ENCODE assay signal across 10 cellular contexts in the genomic region with DNA sequence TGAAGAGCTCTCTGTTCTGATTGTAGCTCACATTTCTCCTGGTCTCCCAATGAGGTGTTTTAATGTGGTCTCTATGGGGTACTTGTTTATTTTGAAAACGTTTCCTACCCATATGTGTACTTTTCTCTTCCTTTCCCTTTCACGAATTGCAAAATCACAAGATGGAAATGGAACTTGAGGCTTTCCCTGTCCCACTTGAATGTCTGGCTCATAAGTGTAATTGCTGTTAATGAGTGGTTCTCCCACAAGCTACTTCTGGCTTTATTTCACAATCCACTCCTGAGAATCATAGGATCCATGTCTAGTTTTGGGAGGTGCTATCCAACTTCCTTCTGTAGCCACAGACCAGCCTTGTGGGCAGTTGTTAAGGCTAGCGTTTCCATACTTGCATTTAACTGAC.
DNase-seq lines count a peak whose midpoint lies in the region; TF ChIP-seq lines count a peak whose summit lies in the region.
"Had no signal": no experiment of that assay in that cellular context is flagged by ENCODE, and none has a peak within 500 bp of the region (broad histone marks: within the 10 kb centered on the region; RNA-seq: fewer than 3 reads in every experiment).

No MANE protein-coding gene starts in this region.

- DNase-seq in DMS53 (lab: John Stamatoyannopoulos, UW) (peak; percentile 36), DMS53 treated with DMSO at 0.1 percent for 48 hours (lab: John Stamatoyannopoulos, UW; ENCODE audit: unreplicated experiment) (no peak), NCI-H69 (lab: John Stamatoyannopoulos, UW) (peak; percentile 82), epithelial cell of proximal tubule (ENCODE audit: low read depth) (peak; percentile 89), sigmoid colon (no peak), HUDEP-2 (lab: John Stamatoyannopoulos, UW; ENCODE audit: unreplicated experiment in 76 of 76) (no peak), esophagus squamous epithelium (lab: John Stamatoyannopoulos, UW) (no peak), GM19238 (ENCODE audit: insufficient read length, low spot score) (no peak)
- DNase-seq: 8988T had no signal

- H3K4me3 ChIP-seq in epithelial cell of proximal tubule (ENCODE audit: low read depth, low read length) (no peak overlapping the region), sigmoid colon (no peak overlapping the region), esophagus squamous epithelium (no peak overlapping the region)
- H3K4me3 ChIP-seq: GM12878 had no signal

- peaks cover 0 to 30% (median 15%) of the 10 kb centered on the region in 4 donors for H3K4me1 ChIP-seq in sigmoid colon
- peaks cover 0 to 18% (median 9%) of the 10 kb centered on the region in 3 donors for H3K4me1 ChIP-seq in esophagus squamous epithelium

- no peak for TF ChIP-seq POLR2A in sigmoid colon (IDR thresholded peaks at IDR 0.05)
- no peak for TF ChIP-seq POLR2A in esophagus squamous epithelium (IDR thresholded peaks at IDR 0.05)

- H3K27me3 ChIP-seq in sigmoid colon (no peaks in the 10 kb centered on the region), esophagus squamous epithelium (no peaks in the 10 kb centered on the region)

- no peak for TF ChIP-seq EP300 in sigmoid colon (IDR thresholded peaks at IDR 0.05)

- intact Hi-C loops in sigmoid colon (cut with DNase I) (no loop called here), esophagus squamous epithelium (cut with DNase I) (no loop called here)

- 64 to 71% methylated on average over 3 of the region's 3 CpGs for WGBS in sigmoid colon, 2 donors
- WGBS in esophagus squamous epithelium, 2 donors = 28 to 32% methylated on average over 3 of the region's 3 CpGs

- no peaks in the 10 kb centered on the region for H3K36me3 ChIP-seq in sigmoid colon
- no peaks in the 10 kb centered on the region for H3K36me3 ChIP-seq in esophagus squamous epithelium

- H3K9me3 ChIP-seq in sigmoid colon (no peaks in the 10 kb centered on the region), esophagus squamous epithelium (no peaks in the 10 kb centered on the region)

- no peak for TF ChIP-seq CTCF in epithelial cell of proximal tubule (conservative IDR thresholded peaks at IDR 0.05; ENCODE audit: low read depth, low read length)
- TF ChIP-seq CTCF in sigmoid colon (IDR thresholded peaks at IDR 0.05) = no peak
- TF ChIP-seq CTCF in esophagus squamous epithelium (IDR thresholded peaks at IDR 0.05) = no peak

- H3K27ac ChIP-seq in sigmoid colon (peak overlapping the region; percentile 41 to 63 (median 50)), esophagus squamous epithelium (peak overlapping the region in 2 of 4 donors; percentile 10 to 40)

Comparison
In these comparisons a context has a peak if more than half of its experiments do, and no peak if none do; other contexts are left out.
1. DNase-seq: peak in DMS53 (single experiment), NCI-H69 (single experiment) and epithelial cell of proximal tubule (single experiment); none in DMS53 treated with DMSO at 0.1 percent for 48 hours (single experiment), sigmoid colon (single experiment), HUDEP-2 (0 of 76), esophagus squamous epithelium (single experiment) and GM19238 (single experiment).